1 cellular context compared by ENCODE assay signal in the genomic region with DNA sequence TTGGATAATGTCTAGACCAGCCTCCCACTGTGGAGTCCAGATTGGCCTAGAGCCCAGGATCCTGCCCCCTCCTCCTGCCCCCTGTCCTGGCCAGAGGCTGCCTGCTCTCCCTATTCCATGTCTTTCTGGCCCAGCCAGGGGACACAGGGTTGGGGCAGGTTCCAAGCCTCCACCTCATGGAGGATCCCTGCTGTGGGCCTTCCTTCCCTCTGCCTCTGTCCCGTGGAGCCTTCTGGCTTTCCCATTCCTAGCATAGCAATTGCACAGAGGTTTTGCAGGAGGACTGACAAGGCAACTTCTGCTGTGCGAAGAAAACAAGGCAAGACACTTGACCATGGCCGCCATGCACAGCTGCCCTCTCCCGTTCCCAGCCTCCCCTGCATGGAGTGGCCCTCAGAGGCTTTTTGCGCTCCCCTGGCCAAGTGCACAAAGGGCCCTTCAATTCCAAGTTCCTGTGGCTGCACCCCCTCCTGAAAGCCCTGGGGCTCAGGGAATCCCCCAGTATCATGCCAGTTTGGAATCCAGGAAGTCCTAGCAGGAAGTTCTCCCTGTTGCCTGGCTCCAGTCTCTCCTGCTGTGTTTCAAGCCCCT.
TF ChIP-seq lines count a peak whose summit lies in the region.

No MANE protein-coding gene starts in this region.

TF ChIP-seq in H1, 55 proteins besides CTCF, POLR2A, EP300 and RAD21:
- TF ChIP-seq SIN3A (conservative IDR thresholded peaks at IDR 0.05 in 1 of 2, IDR thresholded peaks at IDR 0.05 in 1 of 2; ENCODE audit: low read depth in 1 of 2, low read length in 2 of 2) (no peak), POLR2AphosphoS5 (IDR thresholded peaks at IDR 0.05; ENCODE audit: low read depth, low read length) (no peak), CBX8 (IDR thresholded peaks at IDR 0.05; ENCODE audit: borderline replicate concordance, low read depth, low read length) (no peak), SIX5 (IDR thresholded peaks at IDR 0.05; ENCODE audit: low read depth, low read length) (no peak), SP1 (IDR thresholded peaks at IDR 0.05; ENCODE audit: low read depth, low read length) (no peak), CHD1 (IDR thresholded peaks at IDR 0.05; ENCODE audit: low read depth, low read length) (no peak), CBX5 (IDR thresholded peaks at IDR 0.05; ENCODE audit: low read depth, low read length) (no peak), KDM5A (IDR thresholded peaks at IDR 0.05; ENCODE audit: low read length) (no peak), EZH2 (IDR thresholded peaks at IDR 0.05; ENCODE audit: low read depth, low read length, severe bottlenecking) (no peak), BRCA1 (IDR thresholded peaks at IDR 0.05; ENCODE audit: low read depth, low read length) (no peak), RXRA (IDR thresholded peaks at IDR 0.05; ENCODE audit: insufficient read depth, low read depth, low read length) (no peak), YY1 (IDR thresholded peaks at IDR 0.05; ENCODE audit: low read depth, low read length) (no peak), POU5F1 (IDR thresholded peaks at IDR 0.05; ENCODE audit: low read depth, low read length) (no peak), TAF1 (IDR thresholded peaks at IDR 0.05; ENCODE audit: low read depth, low read length) (no peak), PHF8 (conservative IDR thresholded peaks at IDR 0.05; ENCODE audit: low read depth, low read length) (no peak), HDAC6 (IDR thresholded peaks at IDR 0.05; ENCODE audit: low read depth, low read length) (no peak), HDAC2 (IDR thresholded peaks at IDR 0.05; ENCODE audit: borderline replicate concordance in 1 of 2, low read depth in 2 of 2, low read length in 2 of 2) (no peak)
TF ChIP-seq in H1: peak in this region for 0.
